ENCODE assay signal across 8 cellular contexts in the genomic region with DNA sequence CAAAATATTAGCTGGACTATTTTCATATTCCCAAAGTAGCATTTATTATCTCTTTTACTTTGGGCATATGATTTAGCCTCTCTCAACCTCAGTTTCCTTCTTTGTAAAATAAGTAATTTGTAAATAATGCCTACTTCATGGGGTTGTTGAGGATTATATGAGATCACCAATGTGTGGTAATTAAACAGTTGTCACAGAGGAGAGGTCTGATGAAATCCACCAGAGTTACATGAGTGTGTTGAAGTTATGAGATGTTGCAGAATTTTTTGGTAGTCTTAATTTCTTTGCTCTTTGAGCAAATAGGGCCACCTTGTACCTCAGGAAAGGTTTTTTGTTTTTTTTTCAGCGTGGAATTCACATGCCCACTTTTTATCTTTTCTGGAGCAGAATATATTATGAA. TPM values are rescaled to one million over a fixed set of nuclear protein-coding genes. Genes with fewer than 3 reads are reported as not detected.
A peak's percentile ranks its signal among the peaks of the same experiment; 100 is the strongest.
DNase-seq lines count a peak whose midpoint lies in the region; ATAC-seq and TF ChIP-seq lines count a peak whose summit lies in the region.

No MANE protein-coding gene starts in this region.

- no peak overlapping the region for H2AFZ ChIP-seq in OCI-LY3 (ENCODE audit: low read depth, low read length)
- no peak overlapping the region for H2AFZ ChIP-seq in osteoblast (ENCODE audit: low read length)

- H3K27ac ChIP-seq in OCI-LY3 (ENCODE audit: low read length) (no peak overlapping the region), osteoblast (ENCODE audit: low read depth, low read length) (no peak overlapping the region), aorta (ENCODE audit: low read depth in 1 of 2, low read length in 2 of 2) (no peak overlapping the region)

- no peaks in the 10 kb centered on the region for H3K9me3 Mint-ChIP-seq in effector memory CD8-positive, alpha-beta T cell

- H3K36me3 Mint-ChIP-seq in effector memory CD8-positive, alpha-beta T cell (ENCODE audit: insufficient read depth) = peaks cover 57% of the 10 kb centered on the region

- H3K4me1 Mint-ChIP-seq in effector memory CD8-positive, alpha-beta T cell (ENCODE audit: low read depth in 2 of 2) = peaks cover 6 to 16% of the 10 kb centered on the region in 2 donors

- peaks cover 36% of the 10 kb centered on the region for H3K79me2 ChIP-seq in OCI-LY3 (ENCODE audit: low read length)
- H3K79me2 ChIP-seq in osteoblast (ENCODE audit: insufficient read depth, low read length) = peaks cover 31% of the 10 kb centered on the region

- H3K9me3 ChIP-seq in OCI-LY3 (ENCODE audit: insufficient read depth, low read length) (no peaks in the 10 kb centered on the region), osteoblast (ENCODE audit: low read depth, low read length) (no peaks in the 10 kb centered on the region), aorta (ENCODE audit: control insufficient read depth, low read length) (no peaks in the 10 kb centered on the region)

- H3K36me3 ChIP-seq in OCI-LY3 (replicated peaks; ENCODE audit: low read depth, low read length) (peaks cover 23% of the 10 kb centered on the region), osteoblast (ENCODE audit: insufficient read depth, low read length) (peaks cover 4% of the 10 kb centered on the region), aorta (ENCODE audit: control insufficient read depth in 1 of 2, insufficient read depth in 2 of 2, low read length in 1 of 2) (no peaks in the 10 kb centered on the region)

- H3K27me3 ChIP-seq in OCI-LY3 (ENCODE audit: low read depth, low read length) (no peaks in the 10 kb centered on the region), osteoblast (ENCODE audit: insufficient read depth, low read length) (no peaks in the 10 kb centered on the region), aorta (ENCODE audit: control insufficient read depth in 1 of 2, insufficient read depth in 2 of 2, low read length in 1 of 2) (no peaks in the 10 kb centered on the region)

- peak overlapping the region; percentile 89 to 94 for H3K4me3 Mint-ChIP-seq in effector memory CD8-positive, alpha-beta T cell

- ATAC-seq in effector memory CD8-positive, alpha-beta T cell (replicated peaks) = no peak
- no peak for ATAC-seq in aorta (ENCODE audit: low FRiP score)
- no peak for ATAC-seq in HG03354 (IDR thresholded peaks at IDR 0.05; ENCODE audit: poor library complexity, severe bottlenecking, unreplicated experiment)

- H3K4me1 ChIP-seq in OCI-LY3 (ENCODE audit: low read length) (peaks cover 11% of the 10 kb centered on the region), osteoblast (ENCODE audit: insufficient read depth, low read length) (peaks cover 4% of the 10 kb centered on the region), aorta (ENCODE audit: control insufficient read depth in 1 of 2, insufficient read depth in 2 of 2, low read length in 2 of 2) (no peaks in the 10 kb centered on the region)

- H3K4me2 ChIP-seq in OCI-LY3 (ENCODE audit: low read length) = peak overlapping the region; percentile 85
- H3K4me2 ChIP-seq in osteoblast (ENCODE audit: insufficient read depth, low read length) = peak overlapping the region; percentile 83

- TF ChIP-seq CTCF in OCI-LY3 (IDR thresholded peaks at IDR 0.05; ENCODE audit: low read depth, low read length) (no peak), osteoblast (IDR thresholded peaks at IDR 0.05; ENCODE audit: extremely low read depth, low read depth, low read length) (no peak)

- peak overlapping the region; percentile 90; the same call in 1 of the 2 replicates for H3K9ac ChIP-seq in OCI-LY3 (ENCODE audit: low read length)

- no peaks in the 10 kb centered on the region for H3K27me3 Mint-ChIP-seq in effector memory CD8-positive, alpha-beta T cell

- DNase-seq in EH (ENCODE audit: low read depth) = peak; percentile 6
- no peak for DNase-seq in effector memory CD8-positive, alpha-beta T cell
- peak; percentile 42 for DNase-seq in osteoblast (ENCODE audit: insufficient read length, low spot score, missing footprints)
- no peak for DNase-seq in effector CD4-positive, alpha-beta T cell
- DNase-seq in epidermal melanocyte (ENCODE audit: insufficient read length, low spot score) = no peak
- DNase-seq in aorta = no peak

- peak overlapping the region; percentile 96 for H3K27ac Mint-ChIP-seq in effector memory CD8-positive, alpha-beta T cell

- 73 to 74% methylated on average over 1 of the region's 1 CpG for WGBS in aorta, 2 donors

- intact Hi-C loops in aorta (cut with DNase I) = no loop called here

- H3K4me3 ChIP-seq in OCI-LY3 (ENCODE audit: low read length) = peak overlapping the region; percentile 100
- peak overlapping the region; percentile 69 for H3K4me3 ChIP-seq in osteoblast (ENCODE audit: insufficient read depth, low read length)
- H3K4me3 ChIP-seq in aorta (ENCODE audit: low read length in 2 of 2) = no peak overlapping the region

- no peaks in the 10 kb centered on the region for H4K20me1 ChIP-seq in OCI-LY3 (ENCODE audit: insufficient read depth, low read length)
- H4K20me1 ChIP-seq in osteoblast (ENCODE audit: insufficient read depth, low read length) = peaks cover 3% of the 10 kb centered on the region

RNA-seq across cellular contexts. Expression of a gene that starts 1.4 kb away (rescaled TPM):
- total RNA-seq in osteoblast (145 and 152 TPM in 2 replicates), aorta (100 to 1,000 TPM; 127 to 163 TPM)
- 100 to 1,000 TPM; 348 to 784 TPM for polyA plus RNA-seq in aorta

RNA-seq across cellular contexts. Expression of a gene that starts 5.5 kb away (rescaled TPM):
- total RNA-seq in osteoblast (59.7 and 66.9 TPM in 2 replicates), aorta (10 to 100 TPM; 51.8 to 54.6 TPM)
- polyA plus RNA-seq in aorta = 10 to 100 TPM; 15.4 to 19.7 TPM

RNA-seq across cellular contexts. Expression of a gene that starts 9.8 kb away (rescaled TPM):
- total RNA-seq in osteoblast = 14.4 and 16.6 TPM in 2 replicates
- total RNA-seq in aorta = 10 to 100 TPM; 14.9 to 18.7 TPM
- polyA plus RNA-seq in aorta = 1 to 10 TPM in 1 of 2 donors, under 1 TPM in 1; 0.88 to 3.0 TPM

Comparison
In these comparisons a context has a peak if more than half of its experiments do, and no peak if none do; other contexts are left out.
1. DNase-seq: peak in EH (single experiment) and osteoblast (single experiment); none in effector memory CD8-positive, alpha-beta T cell (0 of 3), effector CD4-positive, alpha-beta T cell (single experiment), epidermal melanocyte (single experiment) and aorta (0 of 2).
2. H3K4me3 ChIP-seq: peak in OCI-LY3 (single experiment) and osteoblast (single experiment); none in aorta (0 of 2).